13 cellular contexts compared by ENCODE assay signal in genomic region chr5:121189569-121190305, GRCh38.
DNase-seq lines count a peak whose midpoint lies in the region; ATAC-seq and TF ChIP-seq lines count a peak whose summit lies in the region.
"Had no signal": no experiment of that assay in that cellular context is flagged by ENCODE, and none has a peak within 500 bp of the region (broad histone marks: within the 10 kb centered on the region; RNA-seq: fewer than 3 reads in every experiment).

No MANE protein-coding gene starts in this region.

- H3K79me2 ChIP-seq in OCI-LY7 (ENCODE audit: insufficient read depth, low read depth, low read length): no peaks in the 10 kb centered on the region

- H3K36me3 ChIP-seq in skeletal muscle satellite cell (ENCODE audit: insufficient read depth, low read length) (no peaks in the 10 kb centered on the region), OCI-LY7 (ENCODE audit: insufficient read depth, low read length) (no peaks in the 10 kb centered on the region)
- H3K36me3 ChIP-seq: spleen had no signal

- TF ChIP-seq CTCF in OCI-LY7 (conservative IDR thresholded peaks at IDR 0.05; ENCODE audit: low read length): no peak

- no peak overlapping the region for H3K9ac ChIP-seq in skeletal muscle satellite cell (ENCODE audit: low read depth, low read length)

- H3K4me2 ChIP-seq in skeletal muscle satellite cell (ENCODE audit: low read length) (peak overlapping the region; percentile 12), OCI-LY7 (ENCODE audit: low read length) (no peak overlapping the region)

- no peaks in the 10 kb centered on the region for H3K27me3 ChIP-seq in skeletal muscle satellite cell (ENCODE audit: control insufficient read depth, insufficient read depth, low read length)
- H3K27me3 ChIP-seq: spleen had no signal

- H3K9me2 ChIP-seq in OCI-LY7 (ENCODE audit: insufficient read depth, low read length): no peaks in the 10 kb centered on the region

- H3K36me3 Mint-ChIP-seq in activated T-helper 17 cell treated with anti-CD3 and anti-CD28 coated beads, Interleukin-2, amount 50 U/mL, for 72 hours (ENCODE audit: low read depth): no peaks in the 10 kb centered on the region
- H3K36me3 Mint-ChIP-seq: activated naive CD8-positive, alpha-beta T cell treated with anti-CD3 and anti-CD28 coated beads for 36 hours; mesothelial cell of epicardium; stimulated activated effector memory CD8-positive, alpha-beta T cell treated with anti-CD3 and anti-CD28 coated beads, Interleukin-12 subunit alpha, Interleukin-12 subunit beta, amount 100 ng/mL, for 72 hours had no signal

- POLR2A ChIA-PET in OCI-LY7 (lab: Charles Lee): interaction anchor here (1.9 kb wide), 1 partner anchor 11 kb away, joined by 6 read pairs; no protein-coding TSS in a partner anchor

- H3K9me3 ChIP-seq in skeletal muscle satellite cell (replicated peaks; ENCODE audit: low read length) (no peaks in the 10 kb centered on the region), OCI-LY7 (ENCODE audit: low read length) (no peaks in the 10 kb centered on the region)
- H3K9me3 ChIP-seq: spleen had no signal

- H3K27ac ChIP-seq in OCI-LY7 (ENCODE audit: low read depth, low read length, poor library complexity, severe bottlenecking): no peak overlapping the region
- H3K27ac ChIP-seq: spleen had no signal

- BruUV-seq in OCI-LY7 (replicated peaks; lab: Mats Ljungman, UMichigan): no TSS peak

- no peaks in the 10 kb centered on the region for H4K20me1 ChIP-seq in OCI-LY7 (ENCODE audit: insufficient read depth, low read length)

- no peak for ATAC-seq in activated T-helper 17 cell treated with anti-CD3 and anti-CD28 coated beads, Interleukin-2, amount 50 U/mL, for 72 hours (replicated peaks)
- ATAC-seq: stimulated activated effector memory CD8-positive, alpha-beta T cell treated with anti-CD3 and anti-CD28 coated beads, Interleukin-12 subunit alpha, Interleukin-12 subunit beta, amount 100 ng/mL, for 72 hours had no signal

- no peak overlapping the region for H3K4me3 Mint-ChIP-seq in activated T-helper 17 cell treated with anti-CD3 and anti-CD28 coated beads, Interleukin-2, amount 50 U/mL, for 72 hours
- H3K4me3 Mint-ChIP-seq: activated naive CD8-positive, alpha-beta T cell treated with anti-CD3 and anti-CD28 coated beads for 36 hours; IgD-negative memory B cell; mesothelial cell of epicardium; stimulated activated effector memory CD8-positive, alpha-beta T cell treated with anti-CD3 and anti-CD28 coated beads, Interleukin-12 subunit alpha, Interleukin-12 subunit beta, amount 100 ng/mL, for 72 hours had no signal

- no peaks in the 10 kb centered on the region for H3K4me1 ChIP-seq in skeletal muscle satellite cell (ENCODE audit: control insufficient read depth, insufficient read depth, low read length)
- H3K4me1 ChIP-seq in OCI-LY7 (ENCODE audit: insufficient read depth, low read length, poor library complexity, severe bottlenecking): no peaks in the 10 kb centered on the region
- H3K4me1 ChIP-seq: spleen had no signal

- peak; percentile 28 for DNase-seq in NCI-H2171 treated with DMSO at 0.1 percent for 48 hours (lab: John Stamatoyannopoulos, UW)
- no peak for DNase-seq in NCI-H2171 (lab: John Stamatoyannopoulos, UW)
- DNase-seq in RPMI7951 (ENCODE audit: low read depth): peak; percentile 1
- peak; percentile 66 for DNase-seq in fibroblast of gingiva (ENCODE audit: low read depth)
- no peak for DNase-seq in OCI-LY7 (ENCODE audit: low spot score)
- no peak for DNase-seq in activated T-cell treated with anti-CD3 and anti-CD28 coated beads, Interleukin-2, amount 50 U/mL, for 1 hour
- DNase-seq: activated naive CD8-positive, alpha-beta T cell treated with anti-CD3 and anti-CD28 coated beads for 36 hours; spleen had no signal

- no peak overlapping the region for H3K27ac Mint-ChIP-seq in activated T-helper 17 cell treated with anti-CD3 and anti-CD28 coated beads, Interleukin-2, amount 50 U/mL, for 72 hours
- H3K27ac Mint-ChIP-seq: activated naive CD8-positive, alpha-beta T cell treated with anti-CD3 and anti-CD28 coated beads for 36 hours; IgD-negative memory B cell; mesothelial cell of epicardium; stimulated activated effector memory CD8-positive, alpha-beta T cell treated with anti-CD3 and anti-CD28 coated beads, Interleukin-12 subunit alpha, Interleukin-12 subunit beta, amount 100 ng/mL, for 72 hours had no signal

- H3K4me3 ChIP-seq in skeletal muscle satellite cell (ENCODE audit: low read length) (no peak overlapping the region), OCI-LY7 (ENCODE audit: low read depth, low read length, poor library complexity, severe bottlenecking) (no peak overlapping the region)
- H3K4me3 ChIP-seq: spleen had no signal

- H3K27me3 Mint-ChIP-seq in activated T-helper 17 cell treated with anti-CD3 and anti-CD28 coated beads, Interleukin-2, amount 50 U/mL, for 72 hours: no peaks in the 10 kb centered on the region
- H3K27me3 Mint-ChIP-seq: activated naive CD8-positive, alpha-beta T cell treated with anti-CD3 and anti-CD28 coated beads for 36 hours; IgD-negative memory B cell had no signal

- no peaks in the 10 kb centered on the region for H3K4me1 Mint-ChIP-seq in activated T-helper 17 cell treated with anti-CD3 and anti-CD28 coated beads, Interleukin-2, amount 50 U/mL, for 72 hours
- H3K4me1 Mint-ChIP-seq: activated naive CD8-positive, alpha-beta T cell treated with anti-CD3 and anti-CD28 coated beads for 36 hours; IgD-negative memory B cell; stimulated activated effector memory CD8-positive, alpha-beta T cell treated with anti-CD3 and anti-CD28 coated beads, Interleukin-12 subunit alpha, Interleukin-12 subunit beta, amount 100 ng/mL, for 72 hours had no signal

- CTCF ChIA-PET in OCI-LY7 (lab: Charles Lee; ENCODE audit: unreplicated experiment): no interaction called here

- peaks cover 13% of the 10 kb centered on the region for H3K9me3 Mint-ChIP-seq in activated T-helper 17 cell treated with anti-CD3 and anti-CD28 coated beads, Interleukin-2, amount 50 U/mL, for 72 hours
- H3K9me3 Mint-ChIP-seq: mesothelial cell of epicardium had no signal

- intact Hi-C loops in OCI-LY7 (cut with micrococcal nuclease; ENCODE audit: unreplicated experiment): no loop called here

- H2AFZ ChIP-seq in OCI-LY7 (ENCODE audit: low read length): no peak overlapping the region

Comparison
In these comparisons a context has a peak if more than half of its experiments do, and no peak if none do; other contexts are left out.
1. DNase-seq: peak in NCI-H2171 treated with DMSO at 0.1 percent for 48 hours (single experiment), RPMI7951 (single experiment) and fibroblast of gingiva (single experiment); none in NCI-H2171 (single experiment), OCI-LY7 (single experiment) and activated T-cell treated with anti-CD3 and anti-CD28 coated beads, Interleukin-2, amount 50 U/mL, for 1 hour (single experiment).